9 cellular contexts compared by ENCODE assay signal in the genomic region with DNA sequence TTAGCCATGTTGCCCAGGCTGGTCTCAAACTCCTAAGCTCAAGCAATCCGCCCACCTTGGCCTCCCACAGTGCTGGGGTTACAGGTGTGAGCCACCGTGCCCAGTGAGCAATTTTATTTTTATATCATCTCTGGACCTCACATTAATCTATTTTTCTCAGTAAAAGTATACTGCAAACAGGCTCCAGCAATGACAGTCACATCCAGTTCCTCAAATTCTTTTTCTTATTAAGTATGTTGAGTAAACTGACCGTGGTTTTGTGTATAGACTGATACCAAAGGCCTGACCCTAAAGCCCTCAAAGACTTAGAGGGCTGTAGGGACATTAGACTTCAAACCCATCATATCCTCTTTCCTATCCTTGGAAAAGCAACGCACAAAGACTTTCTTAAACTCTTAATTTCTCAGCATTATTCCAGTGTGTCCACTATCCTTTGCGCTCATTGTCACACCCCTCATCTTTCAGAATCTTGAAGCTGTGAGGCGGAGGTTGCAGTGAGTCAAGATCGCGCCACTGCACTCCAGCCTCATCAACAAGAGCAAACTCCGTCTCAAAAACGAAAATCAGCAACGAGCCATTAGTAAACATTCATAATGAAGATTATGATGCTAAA. TPM values are rescaled to one million over a fixed set of nuclear protein-coding genes. Genes with fewer than 3 reads are reported as not detected.
DNase-seq lines count a peak whose midpoint lies in the region; ATAC-seq and TF ChIP-seq lines count a peak whose summit lies in the region.
"Had no signal": no experiment of that assay in that cellular context is flagged by ENCODE, and none has a peak within 500 bp of the region (broad histone marks: within the 10 kb centered on the region; RNA-seq: fewer than 3 reads in every experiment).

No MANE protein-coding gene starts in this region.

- H3K4me3 ChIP-seq in vagina (no peak overlapping the region), colonic mucosa (no peak overlapping the region)

- peak overlapping the region; percentile 36 for H3K27ac Mint-ChIP-seq in activated CD8-positive, alpha-beta T cell treated with anti-CD3 and anti-CD28 coated beads for 36 hours
- no peak overlapping the region for H3K27ac Mint-ChIP-seq in nephron

- no peak for TF ChIP-seq POLR2A in vagina (IDR thresholded peaks at IDR 0.05)

- peak overlapping the region; percentile 91 for H3K4me3 Mint-ChIP-seq in activated CD8-positive, alpha-beta T cell treated with anti-CD3 and anti-CD28 coated beads for 36 hours
- H3K4me3 Mint-ChIP-seq in nephron = peak overlapping the region; percentile 82 to 96 (median 95)

- no peak overlapping the region for H3K27ac ChIP-seq in vagina
- H3K27ac ChIP-seq in colonic mucosa = no peak overlapping the region

- H3K9me3 ChIP-seq in vagina = no peaks in the 10 kb centered on the region
- no peaks in the 10 kb centered on the region for H3K9me3 ChIP-seq in colonic mucosa

- H3K4me1 ChIP-seq in vagina (peaks cover 16% of the 10 kb centered on the region), colonic mucosa (peaks cover 5% of the 10 kb centered on the region)

- TF ChIP-seq CTCF in GM10248 (IDR thresholded peaks at IDR 0.05; ENCODE audit: control extremely low read depth, extremely low read depth, low read depth, missing control alignments) (no peak), nephron (IDR thresholded peaks at IDR 0.05; ENCODE audit: unreplicated experiment in 3 of 3) (no peak), vagina (IDR thresholded peaks at IDR 0.05) (no peak), colonic mucosa (IDR thresholded peaks at IDR 0.05) (no peak)
- TF ChIP-seq CTCF in activated CD8-positive, alpha-beta T cell treated with anti-CD3 and anti-CD28 coated beads for 36 hours (IDR thresholded peaks at IDR 0.05) = no peak

- CTCF ChIA-PET in GM10248 (lab: Yijun Ruan, JAX) = interaction anchor here (0.8 to 1.0 kb wide), 2 partner anchors 16 to 133 kb away, joined by 3 read pairs; no protein-coding TSS in a partner anchor
- CTCF ChIA-PET in activated CD8-positive, alpha-beta T cell treated with anti-CD3 and anti-CD28 coated beads for 36 hours (lab: Charles Lee) = interaction anchor here (1.1 kb wide), 1 partner anchor 132 kb away, joined by 5 read pairs; no protein-coding TSS in a partner anchor

- no peaks in the 10 kb centered on the region for H3K27me3 Mint-ChIP-seq in activated CD8-positive, alpha-beta T cell treated with anti-CD3 and anti-CD28 coated beads for 36 hours
- H3K27me3 Mint-ChIP-seq in nephron (ENCODE audit: low read depth) = no peaks in the 10 kb centered on the region

- DNase-seq in GM10248 (ENCODE audit: extremely low spot score) = peak; percentile 12
- DNase-seq in activated CD8-positive, alpha-beta T cell treated with anti-CD3 and anti-CD28 coated beads for 36 hours = no peak
- no peak for DNase-seq in vagina (ENCODE audit: extremely low spot score in 2 of 2)
- no peak for DNase-seq in colonic mucosa
- DNase-seq in superior temporal gyrus (ENCODE audit: extremely low spot score) = no peak
- DNase-seq: NCI-H510A treated with DMSO at 0.1 percent for 48 hours, nucleus accumbens had no signal

- H3K27me3 ChIP-seq in vagina (no peaks in the 10 kb centered on the region), colonic mucosa (no peaks in the 10 kb centered on the region)

- POLR2A ChIA-PET in GM10248 (lab: Yijun Ruan, JAX) = interaction anchor here (0.9 to 1.1 kb wide), 3 partner anchors 73 to 115 kb away, joined by 3 to 4 read pairs (median 3); no protein-coding TSS in a partner anchor
- POLR2A ChIA-PET in activated CD8-positive, alpha-beta T cell treated with anti-CD3 and anti-CD28 coated beads for 36 hours (lab: Charles Lee) = no interaction called here

- peak; percentile 0 for ATAC-seq in HG02870 (IDR thresholded peaks at IDR 0.05; ENCODE audit: unreplicated experiment)
- ATAC-seq in activated CD8-positive, alpha-beta T cell treated with anti-CD3 and anti-CD28 coated beads for 36 hours = no peak

- no peaks in the 10 kb centered on the region for H3K9me3 Mint-ChIP-seq in activated CD8-positive, alpha-beta T cell treated with anti-CD3 and anti-CD28 coated beads for 36 hours
- H3K9me3 Mint-ChIP-seq in nephron = peaks cover 10% of the 10 kb centered on the region

- no peak overlapping the region for H3K9ac ChIP-seq in colonic mucosa (ENCODE audit: low read depth in 2 of 2, low read length in 2 of 2)

- peaks cover 59% of the 10 kb centered on the region for H3K4me1 Mint-ChIP-seq in activated CD8-positive, alpha-beta T cell treated with anti-CD3 and anti-CD28 coated beads for 36 hours (ENCODE audit: low read depth)
- peaks cover 37% of the 10 kb centered on the region for H3K4me1 Mint-ChIP-seq in nephron

- peaks cover 0 to 15% of the 10 kb centered on the region in 2 donors for H3K36me3 ChIP-seq in vagina
- no peaks in the 10 kb centered on the region for H3K36me3 ChIP-seq in colonic mucosa

- peaks cover 55% of the 10 kb centered on the region for H3K36me3 Mint-ChIP-seq in activated CD8-positive, alpha-beta T cell treated with anti-CD3 and anti-CD28 coated beads for 36 hours (ENCODE audit: low read depth)
- peaks cover 23% of the 10 kb centered on the region for H3K36me3 Mint-ChIP-seq in nephron (ENCODE audit: low read depth)

- intact Hi-C loops in activated CD8-positive, alpha-beta T cell treated with anti-CD3 and anti-CD28 coated beads for 36 hours (cut with micrococcal nuclease) = loop anchor here (5.0 kb wide), 1 partner anchor 119 kb away; a partner anchor contains a TSS
- intact Hi-C loops in vagina (cut with DNase I) = loop anchor here (10.0 kb wide), 1 partner anchor 116 kb away; a partner anchor contains a TSS
- intact Hi-C loops in colonic mucosa (cut with DNase I) = loop anchor here (5.0 kb wide), 1 partner anchor 119 kb away; a partner anchor contains a TSS

RNA-seq across cellular contexts. Expression of a gene that starts 2.0 kb away (rescaled TPM):
- total RNA-seq in activated CD8-positive, alpha-beta T cell treated with anti-CD3 and anti-CD28 coated beads for 36 hours = 100 to 1,000 TPM; 142 to 146 TPM
- total RNA-seq in vagina (31.7 TPM), colonic mucosa (10 to 100 TPM; 50.3 to 50.5 TPM)

RNA-seq across cellular contexts. Expression of a gene that starts 8.6 kb away (rescaled TPM):
- 10 to 100 TPM; 18.8 to 20.9 TPM for total RNA-seq in activated CD8-positive, alpha-beta T cell treated with anti-CD3 and anti-CD28 coated beads for 36 hours
- total RNA-seq in vagina (5.9 TPM), colonic mucosa (10 to 100 TPM; 14.5 to 23.3 TPM)
